ENCODE assay signal across 16 cellular contexts in genomic region chr4:139077567-139078355, GRCh38.
A peak's percentile ranks its signal among the peaks of the same experiment; 100 is the strongest.
DNase-seq lines count a peak whose midpoint lies in the region; ATAC-seq, FAIRE-seq and TF ChIP-seq lines count a peak whose summit lies in the region.
"Had no signal": no experiment of that assay in that cellular context is flagged by ENCODE, and none has a peak within 500 bp of the region (broad histone marks: within the 10 kb centered on the region; RNA-seq: fewer than 3 reads in every experiment).

No MANE protein-coding gene starts in this region.

- no peaks in the 10 kb centered on the region for H3K27me3 Mint-ChIP-seq in CD8-positive, alpha-beta T cell (ENCODE audit: low read depth)
- no peaks in the 10 kb centered on the region for H3K27me3 Mint-ChIP-seq in progenitor cell of endocrine pancreas
- H3K27me3 Mint-ChIP-seq: central memory CD8-positive, alpha-beta T cell had no signal

- H3K4me1 ChIP-seq in CD8-positive, alpha-beta T cell (ENCODE audit: insufficient read depth, low read length) = peaks cover 54% of the 10 kb centered on the region
- peaks cover 60% of the 10 kb centered on the region for H3K4me1 ChIP-seq in muscle layer of colon (ENCODE audit: insufficient read depth, low read length)

- DNase-seq in CD8-positive, alpha-beta T cell = no peak
- DNase-seq in progenitor cell of endocrine pancreas (ENCODE audit: low spot score, unreplicated experiment) (no peak), HT-29 (ENCODE audit: low spot score) (no peak), GOT3 (lab: John Stamatoyannopoulos, UW) (no peak)
- DNase-seq: effector CD8-positive, alpha-beta T cell; hypothalamus; left cardiac atrium; NCI-H1417 treated with DMSO at 0.1 percent for 48 hours; spleen had no signal

- no peaks in the 10 kb centered on the region for H3K9me3 Mint-ChIP-seq in CD8-positive, alpha-beta T cell
- no peaks in the 10 kb centered on the region for H3K9me3 Mint-ChIP-seq in progenitor cell of endocrine pancreas (ENCODE audit: low read depth)
- H3K9me3 Mint-ChIP-seq: activated T-helper 1 cell treated with anti-CD3 and anti-CD28 coated beads, Interleukin-12 subunit alpha, Interleukin-12 subunit beta, Interleukin-2, Interleukin-4 antibody, amounts not matched to agents 30 ng/mL and 10 ng/mL and 1 ng/mL, durations not matched to agents 14 hours and 24 hours and 36 hours; central memory CD8-positive, alpha-beta T cell had no signal

- no peaks in the 10 kb centered on the region for H3K36me3 ChIP-seq in CD8-positive, alpha-beta T cell (ENCODE audit: insufficient read depth, low read length)
- no peaks in the 10 kb centered on the region for H3K36me3 ChIP-seq in muscle layer of colon (ENCODE audit: insufficient read depth, low read length)

- H3K4me3 Mint-ChIP-seq in CD8-positive, alpha-beta T cell = no peak overlapping the region
- no peak overlapping the region for H3K4me3 Mint-ChIP-seq in progenitor cell of endocrine pancreas (ENCODE audit: low read depth)
- H3K4me3 Mint-ChIP-seq: activated T-helper 1 cell treated with anti-CD3 and anti-CD28 coated beads, Interleukin-12 subunit alpha, Interleukin-12 subunit beta, Interleukin-2, Interleukin-4 antibody, amounts not matched to agents 30 ng/mL and 10 ng/mL and 1 ng/mL, durations not matched to agents 14 hours and 24 hours and 36 hours; central memory CD8-positive, alpha-beta T cell had no signal

- peak overlapping the region; percentile 13 for H3K27ac Mint-ChIP-seq in CD8-positive, alpha-beta T cell
- no peak overlapping the region for H3K27ac Mint-ChIP-seq in progenitor cell of endocrine pancreas
- H3K27ac Mint-ChIP-seq: activated T-helper 1 cell treated with anti-CD3 and anti-CD28 coated beads, Interleukin-12 subunit alpha, Interleukin-12 subunit beta, Interleukin-2, Interleukin-4 antibody, amounts not matched to agents 30 ng/mL and 10 ng/mL and 1 ng/mL, durations not matched to agents 14 hours and 24 hours and 36 hours had no signal

- TF ChIP-seq CTCF in 22Rv1 (IDR thresholded peaks at IDR 0.05) = no peak
- no peak for TF ChIP-seq CTCF in CD8-positive, alpha-beta T cell (IDR thresholded peaks at IDR 0.05)
- no peak for TF ChIP-seq CTCF in progenitor cell of endocrine pancreas (IDR thresholded peaks at IDR 0.05; ENCODE audit: unreplicated experiment)

- peaks cover 73% of the 10 kb centered on the region for H3K4me1 Mint-ChIP-seq in CD8-positive, alpha-beta T cell (ENCODE audit: low read depth)
- H3K4me1 Mint-ChIP-seq in progenitor cell of endocrine pancreas (ENCODE audit: low read depth) = peaks cover 18% of the 10 kb centered on the region

- H3K9me3 ChIP-seq in CD8-positive, alpha-beta T cell (ENCODE audit: low read length) = no peaks in the 10 kb centered on the region
- no peaks in the 10 kb centered on the region for H3K9me3 ChIP-seq in muscle layer of colon (ENCODE audit: low read length)
- H3K9me3 ChIP-seq: spleen had no signal

- H3K27ac ChIP-seq in 22Rv1 (peak overlapping the region; percentile 32), muscle layer of colon (ENCODE audit: low read depth, low read length) (peak overlapping the region; percentile 64)
- H3K27ac ChIP-seq in CD8-positive, alpha-beta T cell (ENCODE audit: low read depth, low read length) = no peak overlapping the region
- H3K27ac ChIP-seq: spleen had no signal

- POLR2A ChIA-PET in CD8-positive, alpha-beta T cell (lab: Charles Lee) = interaction anchor here (1.4 kb wide), 2 partner anchors 39 to 223 kb away, joined by 3 to 4 read pairs; partner anchors contain the start of gene NAA15

- no peak overlapping the region for H3K9ac ChIP-seq in muscle layer of colon (ENCODE audit: low read length)

- CTCF ChIA-PET in CD8-positive, alpha-beta T cell (lab: Charles Lee) = interaction anchor here (4.5 kb wide), 1 partner anchor 47 kb away, joined by 23 read pairs; no protein-coding TSS in a partner anchor

- H3K36me3 Mint-ChIP-seq in CD8-positive, alpha-beta T cell = peaks cover 20% of the 10 kb centered on the region
- no peaks in the 10 kb centered on the region for H3K36me3 Mint-ChIP-seq in progenitor cell of endocrine pancreas (ENCODE audit: insufficient read depth)

- no peak overlapping the region for H3K4me3 ChIP-seq in CD8-positive, alpha-beta T cell (ENCODE audit: low read depth, low read length)
- H3K4me3 ChIP-seq in muscle layer of colon (ENCODE audit: low read depth in 1 of 2, low read length in 2 of 2) = no peak overlapping the region
- H3K4me3 ChIP-seq: spleen had no signal

- FAIRE-seq in TTC549 (lab: Jason Lieb, UNC) = peak; percentile 7
- FAIRE-seq: D721Med had no signal

- no peak for ATAC-seq in CD8-positive, alpha-beta T cell
- no peak for ATAC-seq in GM19023 (IDR thresholded peaks at IDR 0.05; ENCODE audit: unreplicated experiment)
- ATAC-seq: left cardiac atrium had no signal

- intact Hi-C loops in CD8-positive, alpha-beta T cell (cut with DNase I, micrococcal nuclease) = no loop called here

- H3K27me3 ChIP-seq in CD8-positive, alpha-beta T cell (ENCODE audit: insufficient read depth, low read length) = no peaks in the 10 kb centered on the region
- H3K27me3 ChIP-seq in muscle layer of colon (ENCODE audit: control insufficient read depth in 1 of 2, insufficient read depth in 2 of 2, low read length in 2 of 2) = no peaks in the 10 kb centered on the region
- H3K27me3 ChIP-seq: spleen had no signal
